8 cellular contexts compared by ENCODE assay signal in genomic region chr1:182143825-182144661, GRCh38.
A peak's percentile ranks its signal among the peaks of the same experiment; 100 is the strongest.
DNase-seq lines count a peak whose midpoint lies in the region; ATAC-seq and TF ChIP-seq lines count a peak whose summit lies in the region.

No MANE protein-coding gene starts in this region.

- TF ChIP-seq CTCF in GM13976 (IDR thresholded peaks at IDR 0.05; ENCODE audit: borderline replicate concordance, control extremely low read depth, extremely low read depth, insufficient read depth, missing control alignments), result no peak
- TF ChIP-seq CTCF in fibroblast of pulmonary artery (IDR thresholded peaks at IDR 0.05; ENCODE audit: low read length, missing control alignments), result no peak
- TF ChIP-seq CTCF in brain microvascular endothelial cell (IDR thresholded peaks at IDR 0.05; ENCODE audit: low read depth, low read length, missing control alignments), result no peak

- H3K4me1 ChIP-seq in SJCRH30, result peaks cover 7% of the 10 kb centered on the region; the same call in 1 of the 2 replicates

- in situ Hi-C loops in GM13976 (cut with MboI; ENCODE audit: low sequenced_read_pairs, unreplicated experiment) (loop anchor here (5.0 kb wide), 1 partner anchor 253 kb away; no protein-coding TSS in a partner anchor), brain microvascular endothelial cell (cut with HindIII; ENCODE audit: low pct_ligation_motif_present, low sequenced_read_pairs) (no loop called here)

- H3K27me3 ChIP-seq in SJCRH30, result no peaks in the 10 kb centered on the region
- no peaks in the 10 kb centered on the region for H3K27me3 ChIP-seq in brain microvascular endothelial cell (replicated peaks)

- no peak overlapping the region for H3K4me3 ChIP-seq in SJCRH30
- no peak overlapping the region for H3K4me3 ChIP-seq in fibroblast of pulmonary artery (replicated peaks; ENCODE audit: low read depth, low read length)
- H3K4me3 ChIP-seq in brain microvascular endothelial cell (ENCODE audit: low read depth, low read length), result no peak overlapping the region

- H3K9me3 ChIP-seq in SJCRH30 (replicated peaks), result no peaks in the 10 kb centered on the region

- peak overlapping the region; percentile 63 for H3K27ac ChIP-seq in SJCRH30
- H3K27ac ChIP-seq in brain microvascular endothelial cell, result no peak overlapping the region

- ATAC-seq in GM18498 (IDR thresholded peaks at IDR 0.05; ENCODE audit: unreplicated experiment) (no peak), GM18517 (IDR thresholded peaks at IDR 0.05; ENCODE audit: unreplicated experiment) (no peak)

- DNase-seq in GM13976 (ENCODE audit: low spot score) (peak; percentile 13), SJCRH30 (peak; percentile 69 to 81), fibroblast of pulmonary artery (ENCODE audit: low read depth) (peak; percentile 80), occipital lobe (lab: John Stamatoyannopoulos, UW) (peak; percentile 45), NCI-H2029 (lab: John Stamatoyannopoulos, UW) (no peak), brain microvascular endothelial cell (no peak)

- H3K36me3 ChIP-seq in SJCRH30, result no peaks in the 10 kb centered on the region
- H3K36me3 ChIP-seq in brain microvascular endothelial cell (replicated peaks), result no peaks in the 10 kb centered on the region

Comparison
In these comparisons a context has a peak if more than half of its experiments do, and no peak if none do; other contexts are left out.
1. DNase-seq: peak in GM13976 (single experiment), SJCRH30 (2 of 2), fibroblast of pulmonary artery (single experiment) and occipital lobe (single experiment); none in NCI-H2029 (single experiment) and brain microvascular endothelial cell (single experiment).